Comparison of ENCODE assay signal across 2 cellular contexts in the genomic region with DNA sequence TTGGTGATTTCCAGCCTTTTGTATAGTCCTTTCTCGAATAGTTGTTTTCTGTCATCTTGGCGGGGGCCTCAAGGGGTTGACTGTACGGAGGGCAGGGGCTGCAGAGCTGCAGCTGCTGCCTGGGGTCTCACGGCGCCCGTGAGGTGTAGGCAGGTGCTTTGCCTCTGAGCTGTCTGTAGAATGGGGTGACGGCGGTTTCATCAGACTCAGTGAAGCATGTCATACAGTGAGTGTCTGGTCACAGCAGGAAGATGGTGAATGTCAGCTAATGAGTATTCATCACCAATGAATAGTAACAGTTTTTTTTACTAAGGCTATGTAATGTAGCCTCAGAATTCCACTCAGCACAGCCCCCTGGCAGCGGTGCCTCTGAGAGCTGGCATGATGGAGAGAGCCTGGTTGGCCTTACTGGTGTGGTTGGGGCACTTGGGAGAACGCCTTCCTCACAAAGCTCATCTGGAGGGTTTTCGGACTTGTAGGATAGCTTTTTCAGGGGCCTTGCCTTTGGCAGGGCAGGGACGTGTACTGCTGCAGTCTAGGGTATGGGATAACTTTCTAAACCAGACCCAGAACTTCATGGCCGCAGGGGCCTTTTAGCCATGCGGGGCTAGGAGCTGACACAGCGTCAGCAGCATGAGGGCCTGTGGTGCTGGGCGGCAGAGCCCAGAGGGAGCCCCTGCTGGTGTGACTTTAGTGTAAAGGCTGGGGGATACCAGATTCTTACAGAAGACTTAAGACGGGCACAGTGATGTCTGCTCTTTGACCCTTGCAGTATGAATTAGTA.
TF ChIP-seq lines count a peak whose summit lies in the region.

No MANE protein-coding gene starts in this region.

TF ChIP-seq in SK-N-SH, 30 proteins besides CTCF, POLR2A, EP300 and RAD21 (continued from another document):
- TF ChIP-seq, protein P1, sequence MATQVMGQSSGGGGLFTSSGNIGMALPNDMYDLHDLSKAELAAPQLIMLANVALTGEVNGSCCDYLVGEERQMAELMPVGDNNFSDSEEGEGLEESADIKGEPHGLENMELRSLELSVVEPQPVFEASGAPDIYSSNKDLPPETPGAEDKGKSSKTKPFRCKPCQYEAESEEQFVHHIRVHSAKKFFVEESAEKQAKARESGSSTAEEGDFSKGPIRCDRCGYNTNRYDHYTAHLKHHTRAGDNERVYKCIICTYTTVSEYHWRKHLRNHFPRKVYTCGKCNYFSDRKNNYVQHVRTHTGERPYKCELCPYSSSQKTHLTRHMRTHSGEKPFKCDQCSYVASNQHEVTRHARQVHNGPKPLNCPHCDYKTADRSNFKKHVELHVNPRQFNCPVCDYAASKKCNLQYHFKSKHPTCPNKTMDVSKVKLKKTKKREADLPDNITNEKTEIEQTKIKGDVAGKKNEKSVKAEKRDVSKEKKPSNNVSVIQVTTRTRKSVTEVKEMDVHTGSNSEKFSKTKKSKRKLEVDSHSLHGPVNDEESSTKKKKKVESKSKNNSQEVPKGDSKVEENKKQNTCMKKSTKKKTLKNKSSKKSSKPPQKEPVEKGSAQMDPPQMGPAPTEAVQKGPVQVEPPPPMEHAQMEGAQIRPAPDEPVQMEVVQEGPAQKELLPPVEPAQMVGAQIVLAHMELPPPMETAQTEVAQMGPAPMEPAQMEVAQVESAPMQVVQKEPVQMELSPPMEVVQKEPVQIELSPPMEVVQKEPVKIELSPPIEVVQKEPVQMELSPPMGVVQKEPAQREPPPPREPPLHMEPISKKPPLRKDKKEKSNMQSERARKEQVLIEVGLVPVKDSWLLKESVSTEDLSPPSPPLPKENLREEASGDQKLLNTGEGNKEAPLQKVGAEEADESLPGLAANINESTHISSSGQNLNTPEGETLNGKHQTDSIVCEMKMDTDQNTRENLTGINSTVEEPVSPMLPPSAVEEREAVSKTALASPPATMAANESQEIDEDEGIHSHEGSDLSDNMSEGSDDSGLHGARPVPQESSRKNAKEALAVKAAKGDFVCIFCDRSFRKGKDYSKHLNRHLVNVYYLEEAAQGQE (IDR thresholded peaks at IDR 0.05; ENCODE audit: low read depth, low read length), result no peak
- TF ChIP-seq JUND (IDR thresholded peaks at IDR 0.05), result no peak

TF ChIP-seq in SK-N-SH treated with all-trans-retinoic acid at 6 μM for 48 hours, 23 proteins besides CTCF, POLR2A, EP300 and RAD21 (continued from another document):
- TF ChIP-seq PATZ1 (CRISPR knock-in tag; IDR thresholded peaks at IDR 0.05; ENCODE audit: borderline replicate concordance) (no peak), OSR1 (CRISPR knock-in tag; IDR thresholded peaks at IDR 0.05) (no peak), ARNTL (CRISPR knock-in tag; IDR thresholded peaks at IDR 0.05; ENCODE audit: borderline replicate concordance, low read depth) (no peak), ZC3H10 (CRISPR knock-in tag; IDR thresholded peaks at IDR 0.05) (no peak)
